Comparison of ENCODE assay signal across 10 cellular contexts in the genomic region with DNA sequence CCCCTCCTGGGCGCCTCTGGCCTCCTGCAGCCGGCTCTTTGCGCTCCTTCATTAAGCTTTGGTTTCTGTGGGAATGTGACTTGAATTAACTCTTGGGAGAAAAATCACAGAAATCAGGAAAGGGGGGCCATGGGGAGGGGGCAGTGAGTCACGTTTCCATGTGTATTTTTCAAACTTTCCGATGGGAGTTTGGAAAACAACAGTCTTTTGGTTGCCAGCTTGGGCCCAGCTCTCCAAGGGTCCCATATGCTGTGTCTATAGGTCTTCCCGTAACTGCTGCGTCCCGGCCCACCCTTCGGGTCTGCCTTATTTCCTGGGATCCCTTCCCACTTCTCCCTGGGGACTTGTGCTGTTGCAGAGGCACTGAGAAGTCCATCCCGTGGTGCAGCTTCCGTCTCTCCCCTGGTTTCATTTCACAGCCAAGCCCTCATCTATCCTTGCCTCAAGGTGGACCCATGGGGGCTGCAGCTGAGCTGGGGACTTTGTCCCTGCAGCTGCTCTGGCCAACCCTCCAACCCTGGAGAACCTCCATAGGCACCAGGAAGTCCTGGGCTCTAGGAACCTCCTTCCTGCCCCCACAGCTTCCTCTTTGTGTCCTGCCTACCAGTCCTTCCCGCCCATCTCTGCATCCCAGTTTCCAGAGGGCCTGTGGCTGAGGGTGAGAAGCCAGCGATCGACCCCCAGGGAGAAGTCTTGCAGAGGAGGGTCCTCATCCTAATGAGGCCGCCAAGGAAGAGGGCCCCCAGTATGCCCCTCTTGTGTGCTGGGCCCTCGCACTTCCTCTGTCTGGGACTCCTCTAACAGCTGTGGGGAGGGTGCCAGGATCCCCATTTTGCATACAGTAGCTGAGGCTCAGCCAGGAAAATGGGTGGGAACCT. TPM values are rescaled to one million over a fixed set of nuclear protein-coding genes. Genes with fewer than 3 reads are reported as not detected.
DNase-seq lines count a peak whose midpoint lies in the region; ATAC-seq and TF ChIP-seq lines count a peak whose summit lies in the region.
"Had no signal": no experiment of that assay in that cellular context is flagged by ENCODE, and none has a peak within 500 bp of the region (broad histone marks: within the 10 kb centered on the region; RNA-seq: fewer than 3 reads in every experiment).

No MANE protein-coding gene starts in this region.

- H3K36me3 Mint-ChIP-seq in activated T-cell treated with anti-CD3 and anti-CD28 coated beads, Interleukin-2, amount 50 U/mL, for 24 hours (ENCODE audit: low read depth): no peaks in the 10 kb centered on the region
- no peaks in the 10 kb centered on the region for H3K36me3 Mint-ChIP-seq in activated T-cell treated with anti-CD3 and anti-CD28 coated beads, Interleukin-2, amount 50 U/mL, for 4 hours (ENCODE audit: insufficient read depth)

- ATAC-seq in activated T-cell treated with anti-CD3 and anti-CD28 coated beads, Interleukin-2, amount 50 U/mL, for 4 hours: no peak
- no peak for ATAC-seq in left lung
- ATAC-seq in HG03469 (IDR thresholded peaks at IDR 0.05; ENCODE audit: unreplicated experiment): no peak
- no peak for ATAC-seq in HG02852 (IDR thresholded peaks at IDR 0.05; ENCODE audit: unreplicated experiment)

- H3K27me3 Mint-ChIP-seq in activated T-cell treated with anti-CD3 and anti-CD28 coated beads, Interleukin-2, amount 50 U/mL, for 24 hours: peaks cover 2% of the 10 kb centered on the region
- H3K27me3 Mint-ChIP-seq in activated T-cell treated with anti-CD3 and anti-CD28 coated beads, Interleukin-2, amount 50 U/mL, for 4 hours (ENCODE audit: low read depth): peaks cover 2% of the 10 kb centered on the region

- no peak overlapping the region for H3K4me3 Mint-ChIP-seq in activated T-cell treated with anti-CD3 and anti-CD28 coated beads, Interleukin-2, amount 50 U/mL, for 24 hours
- no peak overlapping the region for H3K4me3 Mint-ChIP-seq in activated T-cell treated with anti-CD3 and anti-CD28 coated beads, Interleukin-2, amount 50 U/mL, for 4 hours

- TF ChIP-seq POLR2A in adrenal gland (IDR thresholded peaks at IDR 0.05): no peak
- TF ChIP-seq POLR2A in tibial nerve (IDR thresholded peaks at IDR 0.05): no peak

- peak overlapping the region; percentile 83 for H3K27ac Mint-ChIP-seq in activated T-cell treated with anti-CD3 and anti-CD28 coated beads, Interleukin-2, amount 50 U/mL, for 24 hours

- H3K4me1 Mint-ChIP-seq in activated T-cell treated with anti-CD3 and anti-CD28 coated beads, Interleukin-2, amount 50 U/mL, for 24 hours (ENCODE audit: low read depth): peaks cover 84% of the 10 kb centered on the region
- peaks cover 69% of the 10 kb centered on the region for H3K4me1 Mint-ChIP-seq in activated T-cell treated with anti-CD3 and anti-CD28 coated beads, Interleukin-2, amount 50 U/mL, for 4 hours (ENCODE audit: low read depth)

- H3K9me3 Mint-ChIP-seq in activated T-cell treated with anti-CD3 and anti-CD28 coated beads, Interleukin-2, amount 50 U/mL, for 24 hours: no peaks in the 10 kb centered on the region
- no peaks in the 10 kb centered on the region for H3K9me3 Mint-ChIP-seq in activated T-cell treated with anti-CD3 and anti-CD28 coated beads, Interleukin-2, amount 50 U/mL, for 4 hours

- no peak for TF ChIP-seq CTCF in adrenal gland (IDR thresholded peaks at IDR 0.05)
- no peak for TF ChIP-seq CTCF in left lung (IDR thresholded peaks at IDR 0.05)
- peak in 1 of 5 experiments; percentile 12 for TF ChIP-seq CTCF in tibial nerve (IDR thresholded peaks at IDR 0.05)

- no peak overlapping the region for H3K4me3 ChIP-seq in adrenal gland
- no peak overlapping the region for H3K4me3 ChIP-seq in left lung
- no peak overlapping the region for H3K4me3 ChIP-seq in tibial nerve

- peaks cover 11 to 64% of the 10 kb centered on the region in 2 donors for H3K4me1 ChIP-seq in adrenal gland (replicated peaks in 1 of 2)
- H3K4me1 ChIP-seq in left lung: peaks cover 39 to 67% of the 10 kb centered on the region in 2 donors
- peaks cover 8 to 75% (median 55%) of the 10 kb centered on the region in 4 donors for H3K4me1 ChIP-seq in tibial nerve

- no peaks in the 10 kb centered on the region for H3K27me3 ChIP-seq in adrenal gland
- H3K27me3 ChIP-seq in left lung: peaks cover 0 to 52% of the 10 kb centered on the region in 2 donors
- no peaks in the 10 kb centered on the region for H3K27me3 ChIP-seq in tibial nerve

- H3K27ac ChIP-seq in adrenal gland: peak overlapping the region in 4 of 5 donors; percentile 7 to 97 (median 51)
- peak overlapping the region; percentile 93 to 94 for H3K27ac ChIP-seq in left lung
- H3K27ac ChIP-seq in tibial nerve: peak overlapping the region; percentile 93 to 97 (median 96)

- intact Hi-C loops in adrenal gland (cut with DNase I) (no loop called here), left lung (cut with DNase I) (no loop called here)

- no peak for TF ChIP-seq EP300 in tibial nerve (IDR thresholded peaks at IDR 0.05)

- no peaks in the 10 kb centered on the region for H3K36me3 ChIP-seq in adrenal gland (replicated peaks in 1 of 2)
- H3K36me3 ChIP-seq in left lung: no peaks in the 10 kb centered on the region
- H3K36me3 ChIP-seq in tibial nerve: no peaks in the 10 kb centered on the region

- 69 to 80% (median 74%) methylated on average over 12 to 16 of the region's 16 CpGs for WGBS in adrenal gland, 4 donors
- WGBS in tibial nerve, 2 donors: 49 to 52% methylated on average over 16 of the region's 16 CpGs

- no peak for DNase-seq in activated T-cell treated with anti-CD3 and anti-CD28 coated beads, Interleukin-2, amount 50 U/mL, for 24 hours
- no peak for DNase-seq in activated T-cell treated with anti-CD3 and anti-CD28 coated beads, Interleukin-2, amount 50 U/mL, for 4 hours
- DNase-seq in adrenal gland (no peak), left lung (no peak), tibial nerve (ENCODE audit: low spot score in 2 of 2) (no peak), cerebellar cortex (ENCODE audit: low spot score) (no peak)
- DNase-seq: DMS79 had no signal

- H3K9me3 ChIP-seq in adrenal gland (replicated peaks in 1 of 3) (no peaks in the 10 kb centered on the region), left lung (no peaks in the 10 kb centered on the region), tibial nerve (no peaks in the 10 kb centered on the region)

RNA-seq across cellular contexts. Expression of a gene that starts 11.6 kb away (rescaled TPM):
- total RNA-seq in activated T-cell treated with anti-CD3 and anti-CD28 coated beads, Interleukin-2, amount 50 U/mL, for 4 hours: 100 to 1,000 TPM; 113 to 162 (median 124) TPM
- total RNA-seq in adrenal gland: 100 to 1,000 TPM; 231 to 591 (median 395) TPM
- 100 to 1,000 TPM; 140 to 458 (median 374) TPM for polyA plus RNA-seq in adrenal gland
- total RNA-seq in left lung: 100 to 1,000 TPM; 425 to 437 TPM
- 100 to 1,000 TPM; 371 to 501 (median 419) TPM for total RNA-seq in tibial nerve

RNA-seq across cellular contexts. Expression of a gene that starts 20.6 kb away (rescaled TPM):
- under 1 TPM; 0.50 to 0.66 (median 0.57) TPM for total RNA-seq in activated T-cell treated with anti-CD3 and anti-CD28 coated beads, Interleukin-2, amount 50 U/mL, for 4 hours
- total RNA-seq in adrenal gland (1 to 10 TPM in 3 of 8 donors, under 1 TPM in 5; 0.09 to 2.1 (median 0.50) TPM), left lung (1 to 10 TPM in 1 of 2 donors, under 1 TPM in 1; 0.86 to 3.6 TPM), tibial nerve (1 to 10 TPM in 1 of 4 donors, under 1 TPM in 3; under 0.01 to 1.2 (median 0.43) TPM)
- polyA plus RNA-seq in adrenal gland: under 1 TPM; 0.17 to 0.27 (median 0.24) TPM

RNA-seq across cellular contexts. Expression of a gene that starts 41.9 kb away (rescaled TPM):
- total RNA-seq in activated T-cell treated with anti-CD3 and anti-CD28 coated beads, Interleukin-2, amount 50 U/mL, for 4 hours: under 1 TPM; 0.61 to 0.79 (median 0.63) TPM
- total RNA-seq in adrenal gland: under 1 TPM in 1 of 8 donors, not detected in 7; 0.38 TPM
- polyA plus RNA-seq in adrenal gland: under 1 TPM in 2 of 3 donors, not detected in 1; 0.17 to 0.48 TPM
- 100 to 1,000 TPM in 1 of 2 donors, 10 to 100 TPM in 1; 59.4 to 148 TPM for total RNA-seq in left lung
- total RNA-seq in tibial nerve: not detected
- total RNA-seq: T-helper 2 cell treated with Interferon-gamma antibody and Interleukin-4, amounts not matched to agents 100 ng/mL and 5 ng/mL, for 36 hours had no signal

RNA-seq across cellular contexts. Expression of a gene that starts 48.3 kb away (rescaled TPM):
- 10 to 100 TPM; 56.6 to 62.3 (median 59.2) TPM for total RNA-seq in activated T-cell treated with anti-CD3 and anti-CD28 coated beads, Interleukin-2, amount 50 U/mL, for 4 hours
- total RNA-seq in adrenal gland (100 to 1,000 TPM in 2 of 8 donors, 10 to 100 TPM in 6; 53.6 to 140 (median 83.6) TPM), left lung (10 to 100 TPM; 65.4 to 71.0 TPM), tibial nerve (10 to 100 TPM; 32.6 to 51.8 (median 47.8) TPM)
- polyA plus RNA-seq in adrenal gland: 100 to 1,000 TPM in 2 of 3 donors, 10 to 100 TPM in 1; 76.0 to 216 (median 143) TPM

RNA-seq across cellular contexts. Expression of a gene that starts 49.3 kb away (rescaled TPM):
- 10 to 100 TPM; 52.9 to 57.3 (median 53.7) TPM for total RNA-seq in activated T-cell treated with anti-CD3 and anti-CD28 coated beads, Interleukin-2, amount 50 U/mL, for 4 hours
- total RNA-seq in adrenal gland (10 to 100 TPM in 7 of 8 donors, 1 to 10 TPM in 1; 9.5 to 34.6 (median 23.3) TPM), left lung (10 to 100 TPM; 28.7 to 35.9 TPM), tibial nerve (10 to 100 TPM; 19.5 to 32.1 (median 22.8) TPM)
- polyA plus RNA-seq in adrenal gland: 10 to 100 TPM; 15.0 to 30.0 (median 27.5) TPM

Comparison
In these comparisons a context has a peak if more than half of its experiments do, and no peak if none do; other contexts are left out.
1. RNA of a gene that starts 41.9 kb away (total RNA-seq): 59.4 to 148 TPM in left lung; 0.61 to 0.79 TPM in activated T-cell treated with anti-CD3 and anti-CD28 coated beads, Interleukin-2, amount 50 U/mL, for 4 hours, 0.38 TPM in adrenal gland and not detected in tibial nerve; every median in the first group is over 10 times any median in the second.
2. Peak in every context shown above with its lines, with median percentiles within 50 percentile points of each other: H3K27ac ChIP-seq.